ENCODE assay signal across 16 cellular contexts in genomic region chr2:1632006-1632348, GRCh38.
A peak's percentile ranks its signal among the peaks of the same experiment; 100 is the strongest.
DNase-seq lines count a peak whose midpoint lies in the region; ATAC-seq and TF ChIP-seq lines count a peak whose summit lies in the region.
"Had no signal": no experiment of that assay in that cellular context is flagged by ENCODE, and none has a peak within 500 bp of the region (broad histone marks: within the 10 kb centered on the region; RNA-seq: fewer than 3 reads in every experiment).

No MANE protein-coding gene starts in this region.

- H3K4me1 Mint-ChIP-seq in WTC11 = peaks cover 16% of the 10 kb centered on the region

- DNase-seq in cardiac muscle cell (ENCODE audit: low read depth in 1 of 2, low spot score in 1 of 2) (no peak), left cardiac atrium (no peak), WTC11 (ENCODE audit: low spot score) (no peak), foreskin keratinocyte (peak; percentile 91 to 92), DMS53 treated with DMSO at 0.1 percent for 48 hours (lab: John Stamatoyannopoulos, UW; ENCODE audit: unreplicated experiment) (no peak)
- DNase-seq in activated CD4-positive, CD25-positive, alpha-beta regulatory T cell treated with anti-CD3 and anti-CD28 coated beads, Interleukin-2, amount 50 U/mL, for 72 hours = no peak
- DNase-seq: activated CD4-positive, alpha-beta T cell treated with anti-CD3 and anti-CD28 coated beads for 48 hours; activated effector memory CD4-positive, alpha-beta T cell treated with anti-CD3 and anti-CD28 coated beads, Interleukin-2, amount 50 U/mL, for 16 hours; NCI-H1048; NCI-H526 treated with DMSO at 0.1 percent for 48 hours; SK-N-SH had no signal

- H3K27me3 ChIP-seq in cardiac muscle cell (no peaks in the 10 kb centered on the region), foreskin keratinocyte (no peaks in the 10 kb centered on the region)
- H3K27me3 ChIP-seq: gastroesophageal sphincter, upper lobe of left lung had no signal

- H3K9me3 ChIP-seq in cardiac muscle cell (ENCODE audit: low read depth) = no peaks in the 10 kb centered on the region
- H3K9me3 ChIP-seq: SK-N-SH, upper lobe of left lung had no signal

- ATAC-seq in left cardiac atrium (no peak), WTC11 (no peak), foreskin keratinocyte (peak; percentile 99), GM21367 (IDR thresholded peaks at IDR 0.05; ENCODE audit: unreplicated experiment) (no peak), HG02610 (IDR thresholded peaks at IDR 0.05; ENCODE audit: unreplicated experiment) (no peak)
- ATAC-seq: gastroesophageal sphincter had no signal

- H3K4me3 Mint-ChIP-seq in WTC11 = no peak overlapping the region

- POLR2A ChIA-PET in WTC11 (lab: Charles Lee) = no interaction called here

- H3K36me3 Mint-ChIP-seq in WTC11 = peaks cover 74% of the 10 kb centered on the region

- intact Hi-C loops in left cardiac atrium (cut with DNase I) = no loop called here

- no peak for TF ChIP-seq CTCF in cardiac muscle cell (IDR thresholded peaks at IDR 0.05; ENCODE audit: low read depth, low read length)
- TF ChIP-seq CTCF in WTC11 (IDR thresholded peaks at IDR 0.05) = no peak
- no peak for TF ChIP-seq CTCF in foreskin keratinocyte (conservative IDR thresholded peaks at IDR 0.05)

- H3K9me3 Mint-ChIP-seq in WTC11 = peaks cover 19% of the 10 kb centered on the region

- H3K27me3 Mint-ChIP-seq in WTC11 (ENCODE audit: low read depth) = no peaks in the 10 kb centered on the region

- H3K4me1 ChIP-seq in cardiac muscle cell (ENCODE audit: low read depth) = peaks cover 42% of the 10 kb centered on the region
- peaks cover 23% of the 10 kb centered on the region for H3K4me1 ChIP-seq in foreskin keratinocyte

- H3K4me3 ChIP-seq in cardiac muscle cell = no peak overlapping the region
- H3K4me3 ChIP-seq: gastroesophageal sphincter, skin epidermis, upper lobe of left lung had no signal

- H3K27ac ChIP-seq in cardiac muscle cell (peak overlapping the region; percentile 73), foreskin keratinocyte (peak overlapping the region; percentile 50)
- H3K27ac ChIP-seq: gastroesophageal sphincter, skin epidermis had no signal

- H3K36me3 ChIP-seq in cardiac muscle cell = peaks cover 11% of the 10 kb centered on the region

- CTCF ChIA-PET in WTC11 (lab: Charles Lee) = interaction anchor here (1.0 to 1.5 kb wide), 2 partner anchors 119 to 137 kb away, joined by 4 to 6 read pairs; no protein-coding TSS in a partner anchor

- peak overlapping the region; percentile 38 for H3K27ac Mint-ChIP-seq in WTC11

TF ChIP-seq in WTC11, 78 proteins besides CTCF, POLR2A, EP300 and RAD21:
- TF ChIP-seq CBFB (CRISPR knock-in tag; IDR thresholded peaks at IDR 0.05; ENCODE audit: low read depth) (no peak), NFYB (CRISPR knock-in tag; conservative IDR thresholded peaks at IDR 0.05; ENCODE audit: low read depth) (no peak), ATF2 (CRISPR knock-in tag; IDR thresholded peaks at IDR 0.05; ENCODE audit: borderline replicate concordance, low read depth) (no peak), NR2C2 (CRISPR knock-in tag; IDR thresholded peaks at IDR 0.05) (no peak), E2F5 (CRISPR knock-in tag; IDR thresholded peaks at IDR 0.05) (no peak), CREM (CRISPR knock-in tag; IDR thresholded peaks at IDR 0.05) (no peak), SOX15 (CRISPR knock-in tag; IDR thresholded peaks at IDR 0.05) (no peak), EMX1 (CRISPR knock-in tag; IDR thresholded peaks at IDR 0.05) (no peak), SMAD3 (CRISPR knock-in tag; IDR thresholded peaks at IDR 0.05; ENCODE audit: borderline replicate concordance) (no peak), ZSCAN18 (CRISPR knock-in tag; IDR thresholded peaks at IDR 0.05) (no peak)
TF ChIP-seq in WTC11: peak in this region for 0.

Comparison
In these comparisons a context has a peak if more than half of its experiments do, and no peak if none do; other contexts are left out.
1. DNase-seq: peak in foreskin keratinocyte (2 of 2); none in cardiac muscle cell (0 of 2), left cardiac atrium (single experiment), WTC11 (single experiment), activated CD4-positive, CD25-positive, alpha-beta regulatory T cell treated with anti-CD3 and anti-CD28 coated beads, Interleukin-2, amount 50 U/mL, for 72 hours (single experiment) and DMS53 treated with DMSO at 0.1 percent for 48 hours (single experiment).